ENCODE assay signal across 13 cellular contexts in the genomic region with DNA sequence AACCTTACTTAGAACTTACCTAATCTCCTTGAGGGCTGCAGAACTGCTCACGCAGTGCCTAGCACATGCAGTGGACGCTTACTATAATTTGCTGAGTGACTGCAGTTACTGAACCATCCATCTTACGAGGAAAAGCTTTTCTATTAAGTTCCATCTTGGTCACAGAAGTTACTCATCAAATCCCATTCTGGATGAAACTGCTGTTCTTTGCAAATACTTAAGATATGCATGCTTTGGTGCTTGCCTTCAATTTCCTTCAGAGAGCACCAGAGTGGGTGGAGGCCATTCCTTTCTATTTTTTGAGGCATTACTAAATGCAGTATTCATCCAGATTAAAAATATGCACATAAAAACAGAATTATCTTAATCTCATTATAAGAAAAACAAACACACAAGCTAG.
"Had no signal": no experiment of that assay in that cellular context is flagged by ENCODE, and none has a peak within 500 bp of the region (broad histone marks: within the 10 kb centered on the region; RNA-seq: fewer than 3 reads in every experiment).

No MANE protein-coding gene starts in this region.

- H3K4me1 ChIP-seq: colonic mucosa, prostate gland had no signal

- H3K4me3 ChIP-seq: colonic mucosa, lung, prostate gland had no signal

- DNase-seq: aorta; colonic mucosa; effector CD8-positive, alpha-beta T cell; left colon; natural killer cell; occipital lobe; stimulated activated CD4-positive, alpha-beta T cell treated with anti-CD3 and anti-CD28 coated beads, Interleukin-12 subunit alpha, Interleukin-12 subunit beta, amount 100 ng/mL, for 4 hours; stimulated activated naive CD4-positive, alpha-beta T cell; substantia nigra had no signal

- H3K27ac ChIP-seq: colonic mucosa, prostate gland had no signal

- H3K9me3 ChIP-seq: colonic mucosa, prostate gland had no signal

- ATAC-seq: activated CD4-positive, CD25-positive, alpha-beta regulatory T cell treated with anti-CD3 and anti-CD28 coated beads, Interleukin-2, amount 50 U/mL, for 24 hours; left colon; natural killer cell; sciatic nerve had no signal

- H3K36me3 ChIP-seq: colonic mucosa, prostate gland had no signal

- H3K27me3 ChIP-seq: colonic mucosa had no signal
